ENCODE assay signal across 9 cellular contexts in genomic region chr9:115117999-115118470, GRCh38. TPM values are rescaled to one million over a fixed set of nuclear protein-coding genes. Genes with fewer than 3 reads are reported as not detected.
DNase-seq lines count a peak whose midpoint lies in the region; ATAC-seq and TF ChIP-seq lines count a peak whose summit lies in the region.
"Had no signal": no experiment of that assay in that cellular context is flagged by ENCODE, and none has a peak within 500 bp of the region (broad histone marks: within the 10 kb centered on the region; RNA-seq: fewer than 3 reads in every experiment).

Gene TNC, minus strand, starts transcription at chr9:115118157. Its CDS starts 27,139 bp downstream, at chr9:115091018.

- no peaks in the 10 kb centered on the region for H3K9me3 ChIP-seq in adrenal gland (replicated peaks in 1 of 3)

- H3K27me3 ChIP-seq in adrenal gland (peaks cover 22% of the 10 kb centered on the region), rectal smooth muscle tissue (ENCODE audit: control insufficient read depth, insufficient read depth, low read length) (peaks cover 5% of the 10 kb centered on the region)

- H3K36me3 ChIP-seq in adrenal gland (replicated peaks in 1 of 2) = no peaks in the 10 kb centered on the region
- H3K36me3 ChIP-seq in rectal smooth muscle tissue (ENCODE audit: control insufficient read depth, insufficient read depth, low read length) = no peaks in the 10 kb centered on the region

- no peak for TF ChIP-seq POLR2A in adrenal gland (IDR thresholded peaks at IDR 0.05)

- H3K27ac Mint-ChIP-seq in activated T-cell treated with anti-CD3 and anti-CD28 coated beads, Interleukin-2, amount 50 U/mL, for 24 hours = no peak within 1 kb of the TSS

- H3K27ac ChIP-seq in adrenal gland = peak within 1 kb of the TSS in 1 of 5 donors; percentile 49
- H3K27ac ChIP-seq in rectal smooth muscle tissue (ENCODE audit: low read depth, low read length) = peak within 1 kb of the TSS; percentile 96
- H3K27ac ChIP-seq: C4-2B had no signal

- WGBS in adrenal gland, 4 donors = 1 to 4% (median 1%) methylated on average over 7 to 29 of the region's 29 CpGs

- no peaks in the 10 kb centered on the region for H3K9me3 Mint-ChIP-seq in activated T-cell treated with anti-CD3 and anti-CD28 coated beads, Interleukin-2, amount 50 U/mL, for 24 hours

- H3K4me3 ChIP-seq in adrenal gland (peak within 1 kb of the TSS in 1 of 4 donors; percentile 43), rectal smooth muscle tissue (ENCODE audit: low read length) (peak within 1 kb of the TSS; percentile 75)

- no peaks in the 10 kb centered on the region for H3K36me3 Mint-ChIP-seq in activated T-cell treated with anti-CD3 and anti-CD28 coated beads, Interleukin-2, amount 50 U/mL, for 24 hours (ENCODE audit: low read depth)

- DNase-seq in NCI-H510A treated with DMSO at 0.1 percent for 48 hours (lab: John Stamatoyannopoulos, UW) (peak; percentile 13), NCI-H510A (lab: John Stamatoyannopoulos, UW) (no peak), adrenal gland (peak; percentile 20 to 66 (median 46)), left ventricle myocardium superior (peak; percentile 58)
- no peak for DNase-seq in activated CD4-positive, alpha-beta T cell treated with anti-CD3 and anti-CD28 coated beads for 4 hours
- no peak for DNase-seq in activated T-cell treated with anti-CD3 and anti-CD28 coated beads, Interleukin-2, amount 50 U/mL, for 24 hours

- H3K4me1 Mint-ChIP-seq in activated T-cell treated with anti-CD3 and anti-CD28 coated beads, Interleukin-2, amount 50 U/mL, for 24 hours (ENCODE audit: low read depth) = peaks cover 8% of the 10 kb centered on the region

- H3K27me3 Mint-ChIP-seq in activated T-cell treated with anti-CD3 and anti-CD28 coated beads, Interleukin-2, amount 50 U/mL, for 24 hours = peaks cover 90% of the 10 kb centered on the region

- H3K4me3 Mint-ChIP-seq in activated T-cell treated with anti-CD3 and anti-CD28 coated beads, Interleukin-2, amount 50 U/mL, for 24 hours = no peak within 1 kb of the TSS

- intact Hi-C loops in adrenal gland (cut with DNase I) (no loop called here), left ventricle myocardium superior (cut with micrococcal nuclease) (no loop called here)

- no peak for TF ChIP-seq CTCF in adrenal gland (IDR thresholded peaks at IDR 0.05)

- ATAC-seq in left ventricle myocardium superior = peak; percentile 84
- no peak for ATAC-seq in HG03571 (IDR thresholded peaks at IDR 0.05; ENCODE audit: unreplicated experiment)

- H3K9ac ChIP-seq in rectal smooth muscle tissue (ENCODE audit: low read length) = peak within 1 kb of the TSS; percentile 66

- peaks cover 0 to 15% of the 10 kb centered on the region in 2 donors for H3K4me1 ChIP-seq in adrenal gland (replicated peaks in 1 of 2)
- H3K4me1 ChIP-seq in rectal smooth muscle tissue (ENCODE audit: control insufficient read depth, insufficient read depth, low read length) = peaks cover 37% of the 10 kb centered on the region

RNA-seq across cellular contexts. Expression of gene TNC, which starts in this region (rescaled TPM):
- total RNA-seq in adrenal gland (10 to 100 TPM in 6 of 8 donors, 1 to 10 TPM in 2; 6.9 to 53.8 (median 14.1) TPM), left ventricle myocardium superior (2.5 TPM)
- polyA plus RNA-seq in adrenal gland = 1 to 10 TPM; 1.9 to 7.3 (median 2.7) TPM

Comparison
In these comparisons a context has a peak if more than half of its experiments do, and no peak if none do; other contexts are left out.
1. DNase-seq: peak in NCI-H510A treated with DMSO at 0.1 percent for 48 hours (single experiment), adrenal gland (7 of 7) and left ventricle myocardium superior (single experiment); none in NCI-H510A (single experiment), activated CD4-positive, alpha-beta T cell treated with anti-CD3 and anti-CD28 coated beads for 4 hours (0 of 2) and activated T-cell treated with anti-CD3 and anti-CD28 coated beads, Interleukin-2, amount 50 U/mL, for 24 hours (single experiment).